Comparison of ENCODE assay signal across 10 cellular contexts in the genomic region with DNA sequence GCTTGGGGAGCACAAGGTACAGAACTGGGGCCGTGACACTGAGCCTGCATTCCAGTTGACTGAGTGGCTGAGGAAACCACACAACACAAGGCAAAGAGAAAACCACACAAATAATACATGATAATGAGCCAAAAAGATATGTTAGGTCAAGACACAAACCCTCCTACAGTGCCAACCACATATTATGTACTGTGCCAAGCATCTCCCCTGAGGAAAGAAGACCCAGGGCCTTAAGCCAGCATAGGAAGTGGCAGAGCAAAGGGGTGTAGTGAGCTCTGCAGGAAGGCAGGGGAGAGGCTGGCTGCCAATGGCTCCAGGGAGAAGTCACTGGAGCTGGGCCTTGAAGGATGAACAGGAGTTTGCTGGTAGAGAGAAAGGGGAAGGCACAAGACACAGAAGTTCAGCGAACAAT. TPM values are rescaled to one million over a fixed set of nuclear protein-coding genes. Genes with fewer than 3 reads are reported as not detected.
DNase-seq lines count a peak whose midpoint lies in the region; ATAC-seq and TF ChIP-seq lines count a peak whose summit lies in the region.
"Had no signal": no experiment of that assay in that cellular context is flagged by ENCODE, and none has a peak within 500 bp of the region (broad histone marks: within the 10 kb centered on the region; RNA-seq: fewer than 3 reads in every experiment).

No MANE protein-coding gene starts in this region.

- H3K4me2 ChIP-seq in HCT116 (ENCODE audit: low read length): peak overlapping the region; percentile 53

- no peaks in the 10 kb centered on the region for H3K79me2 ChIP-seq in HCT116 (ENCODE audit: insufficient read depth, low read length)

- no peaks in the 10 kb centered on the region for H3K9me3 Mint-ChIP-seq in activated CD8-positive, alpha-beta T cell treated with anti-CD3 and anti-CD28 coated beads for 36 hours
- no peaks in the 10 kb centered on the region for H3K9me3 Mint-ChIP-seq in Caco-2 (ENCODE audit: unreplicated experiment)

- H3K9me2 ChIP-seq in HCT116 (ENCODE audit: insufficient read depth): no peaks in the 10 kb centered on the region

- intact Hi-C loops in HCT116 (cut with micrococcal nuclease) (no loop called here), upper lobe of right lung (cut with DNase I) (no loop called here), Caco-2 (cut with micrococcal nuclease; ENCODE audit: unreplicated experiment) (no loop called here)
- intact Hi-C loops in activated CD8-positive, alpha-beta T cell treated with anti-CD3 and anti-CD28 coated beads for 36 hours (cut with micrococcal nuclease): no loop called here

- DNase-seq in AG08395 (ENCODE audit: low spot score) (peak; percentile 89), HCT116 (ENCODE audit: low read depth, low spot score) (no peak), foreskin fibroblast (peak; percentile 59 to 77), upper lobe of right lung (no peak), Caco-2 (no peak)
- DNase-seq in activated CD8-positive, alpha-beta T cell treated with anti-CD3 and anti-CD28 coated beads for 36 hours: no peak
- DNase-seq: NCI-H1436 treated with DMSO at 0.1 percent for 48 hours had no signal

- no peak for TF ChIP-seq RAD21 in HCT116 (IDR thresholded peaks at IDR 0.05; ENCODE audit: low read depth)

- no peak overlapping the region for H3K4me3 ChIP-seq in HCT116 (replicated peaks in 1 of 2; ENCODE audit: low read depth in 1 of 2, low read length in 2 of 2)
- no peak overlapping the region for H3K4me3 ChIP-seq in foreskin fibroblast (ENCODE audit: low read depth in 1 of 2, low read length in 2 of 2)
- no peak overlapping the region for H3K4me3 ChIP-seq in upper lobe of right lung
- no peak overlapping the region for H3K4me3 ChIP-seq in Caco-2 (ENCODE audit: low read depth, low read length)
- H3K4me3 ChIP-seq: psoas muscle had no signal

- H3K36me3 Mint-ChIP-seq in activated CD8-positive, alpha-beta T cell treated with anti-CD3 and anti-CD28 coated beads for 36 hours (ENCODE audit: low read depth): no peaks in the 10 kb centered on the region
- no peaks in the 10 kb centered on the region for H3K36me3 Mint-ChIP-seq in Caco-2 (ENCODE audit: insufficient read depth, unreplicated experiment)

- CTCF ChIA-PET in HCT116 (lab: Charles Lee): no interaction called here
- CTCF ChIA-PET in activated CD8-positive, alpha-beta T cell treated with anti-CD3 and anti-CD28 coated beads for 36 hours (lab: Charles Lee): interaction anchor here (1.0 to 2.6 kb wide), 3 partner anchors 10 to 62 kb away, joined by 3 to 6 read pairs (median 4); a partner anchor contains a TSS
- CTCF ChIA-PET in Caco-2 (lab: Charles Lee): no interaction called here

- H3K4me1 Mint-ChIP-seq in activated CD8-positive, alpha-beta T cell treated with anti-CD3 and anti-CD28 coated beads for 36 hours (ENCODE audit: low read depth): peaks cover 17% of the 10 kb centered on the region
- H3K4me1 Mint-ChIP-seq in Caco-2 (ENCODE audit: low read depth, unreplicated experiment): no peaks in the 10 kb centered on the region

- H3K9ac ChIP-seq in HCT116 (ENCODE audit: low read length): peak overlapping the region; percentile 33

- TF ChIP-seq POLR2A in HCT116 (IDR thresholded peaks at IDR 0.05; ENCODE audit: borderline replicate concordance, extremely low read depth, insufficient read depth, insufficient read length): no peak

- no peaks in the 10 kb centered on the region for H4K20me1 ChIP-seq in HCT116 (ENCODE audit: insufficient read depth)

- no peaks in the 10 kb centered on the region for H3K27me3 Mint-ChIP-seq in activated CD8-positive, alpha-beta T cell treated with anti-CD3 and anti-CD28 coated beads for 36 hours
- no peaks in the 10 kb centered on the region for H3K27me3 Mint-ChIP-seq in Caco-2 (ENCODE audit: insufficient read depth, unreplicated experiment)

- peaks cover 25 to 45% of the 10 kb centered on the region in 2 experiments for H3K4me1 ChIP-seq in HCT116 (ENCODE audit: control insufficient read depth in 1 of 2, insufficient read depth in 2 of 2, low read length in 2 of 2)
- no peaks in the 10 kb centered on the region for H3K4me1 ChIP-seq in upper lobe of right lung
- H3K4me1 ChIP-seq in Caco-2: no peaks in the 10 kb centered on the region
- H3K4me1 ChIP-seq: psoas muscle had no signal

- H3K9me3 ChIP-seq in HCT116 (ENCODE audit: control insufficient read depth in 1 of 2, insufficient read depth in 1 of 2, low read depth in 1 of 2, low read length in 2 of 2) (no peaks in the 10 kb centered on the region), upper lobe of right lung (no peaks in the 10 kb centered on the region), Caco-2 (no peaks in the 10 kb centered on the region)
- H3K9me3 ChIP-seq: psoas muscle had no signal

- H2AFZ ChIP-seq in HCT116 (ENCODE audit: low read depth, low read length, poor library complexity, severe bottlenecking): no peak overlapping the region

- no peak for ATAC-seq in HCT116
- peak; percentile 37 for ATAC-seq in activated CD8-positive, alpha-beta T cell treated with anti-CD3 and anti-CD28 coated beads for 36 hours
- no peak for ATAC-seq in upper lobe of right lung
- ATAC-seq in HG02852 (IDR thresholded peaks at IDR 0.05; ENCODE audit: unreplicated experiment): no peak
- ATAC-seq in GM21447 (IDR thresholded peaks at IDR 0.05; ENCODE audit: unreplicated experiment): no peak
- ATAC-seq: psoas muscle had no signal

- RAD21 ChIA-PET in HCT116 (lab: Charles Lee; ENCODE audit: low non-redundant PET in 1 of 2, low total read pairs in 2 of 2, uncharacterized antibody in 2 of 2, unreplicated experiment in 2 of 2): no interaction called here

- no peak overlapping the region for H3K4me3 Mint-ChIP-seq in activated CD8-positive, alpha-beta T cell treated with anti-CD3 and anti-CD28 coated beads for 36 hours
- no peak overlapping the region for H3K4me3 Mint-ChIP-seq in Caco-2 (ENCODE audit: unreplicated experiment)

- H3K27ac ChIP-seq in HCT116 (ENCODE audit: low read depth, low read length) (no peak overlapping the region), upper lobe of right lung (no peak overlapping the region)
- H3K27ac ChIP-seq: psoas muscle had no signal

- no peaks in the 10 kb centered on the region for H3K27me3 ChIP-seq in HCT116 (ENCODE audit: insufficient read depth, low read length)
- H3K27me3 ChIP-seq in upper lobe of right lung: no peaks in the 10 kb centered on the region
- no peaks in the 10 kb centered on the region for H3K27me3 ChIP-seq in Caco-2 (replicated peaks; ENCODE audit: control insufficient read depth, insufficient read depth, low read length)

- H3K36me3 ChIP-seq in HCT116 (ENCODE audit: control insufficient read depth in 1 of 2, insufficient read depth in 2 of 2, low read length in 2 of 2) (no peaks in the 10 kb centered on the region), upper lobe of right lung (no peaks in the 10 kb centered on the region), Caco-2 (ENCODE audit: control insufficient read depth, insufficient read depth, low read length) (no peaks in the 10 kb centered on the region)

- TF ChIP-seq CTCF in HCT116 (IDR thresholded peaks at IDR 0.05 in 2 of 3, conservative IDR thresholded peaks at IDR 0.05 in 1 of 3; ENCODE audit: borderline replicate concordance in 1 of 3, insufficient read depth in 1 of 3, low read depth in 2 of 3, low read length in 2 of 3): no peak
- TF ChIP-seq CTCF in activated CD8-positive, alpha-beta T cell treated with anti-CD3 and anti-CD28 coated beads for 36 hours (IDR thresholded peaks at IDR 0.05): no peak
- TF ChIP-seq CTCF in foreskin fibroblast (IDR thresholded peaks at IDR 0.05; ENCODE audit: low read depth, low read length): no peak
- no peak for TF ChIP-seq CTCF in upper lobe of right lung (IDR thresholded peaks at IDR 0.05)
- TF ChIP-seq CTCF in Caco-2 (IDR thresholded peaks at IDR 0.05; ENCODE audit: insufficient read depth in 1 of 2, low read depth in 1 of 2, low read length in 1 of 2, severe bottlenecking in 1 of 2, unreplicated experiment in 1 of 2): no peak

- POLR2A ChIA-PET in HCT116 (lab: Charles Lee) (no interaction called here), Caco-2 (lab: Charles Lee) (no interaction called here)
- POLR2A ChIA-PET in activated CD8-positive, alpha-beta T cell treated with anti-CD3 and anti-CD28 coated beads for 36 hours (lab: Charles Lee): interaction anchor here (1.0 kb wide), 1 partner anchor 19 kb away, joined by 3 read pairs; no protein-coding TSS in a partner anchor

- BruUV-seq in HCT116 (replicated peaks; lab: Mats Ljungman, UMichigan) (no TSS peak), Caco-2 (replicated peaks; lab: Mats Ljungman, UMichigan) (no TSS peak)

- H3K27ac Mint-ChIP-seq in activated CD8-positive, alpha-beta T cell treated with anti-CD3 and anti-CD28 coated beads for 36 hours: peak overlapping the region; percentile 75
- H3K27ac Mint-ChIP-seq in Caco-2 (ENCODE audit: unreplicated experiment): no peak overlapping the region

TF ChIP-seq in HCT116, 20 proteins besides CTCF, POLR2A, EP300 and RAD21 (continues in another document):
- TF ChIP-seq, protein P1, sequence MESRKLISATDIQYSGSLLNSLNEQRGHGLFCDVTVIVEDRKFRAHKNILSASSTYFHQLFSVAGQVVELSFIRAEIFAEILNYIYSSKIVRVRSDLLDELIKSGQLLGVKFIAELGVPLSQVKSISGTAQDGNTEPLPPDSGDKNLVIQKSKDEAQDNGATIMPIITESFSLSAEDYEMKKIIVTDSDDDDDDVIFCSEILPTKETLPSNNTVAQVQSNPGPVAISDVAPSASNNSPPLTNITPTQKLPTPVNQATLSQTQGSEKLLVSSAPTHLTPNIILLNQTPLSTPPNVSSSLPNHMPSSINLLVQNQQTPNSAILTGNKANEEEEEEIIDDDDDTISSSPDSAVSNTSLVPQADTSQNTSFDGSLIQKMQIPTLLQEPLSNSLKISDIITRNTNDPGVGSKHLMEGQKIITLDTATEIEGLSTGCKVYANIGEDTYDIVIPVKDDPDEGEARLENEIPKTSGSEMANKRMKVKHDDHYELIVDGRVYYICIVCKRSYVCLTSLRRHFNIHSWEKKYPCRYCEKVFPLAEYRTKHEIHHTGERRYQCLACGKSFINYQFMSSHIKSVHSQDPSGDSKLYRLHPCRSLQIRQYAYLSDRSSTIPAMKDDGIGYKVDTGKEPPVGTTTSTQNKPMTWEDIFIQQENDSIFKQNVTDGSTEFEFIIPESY (IDR thresholded peaks at IDR 0.05; ENCODE audit: extremely low read depth, insufficient replicate concordance, low read length): no peak
- TF ChIP-seq CEBPB (IDR thresholded peaks at IDR 0.05; ENCODE audit: low read depth) (no peak), ZNF274 (IDR thresholded peaks at IDR 0.05; ENCODE audit: low read depth, low read length) (no peak), FOSL1 (IDR thresholded peaks at IDR 0.05; ENCODE audit: low read depth) (no peak), ZFX (IDR thresholded peaks at IDR 0.05) (no peak)

RNA-seq across cellular contexts. Expression of a gene that starts 28.2 kb away (rescaled TPM):
- total RNA-seq in HCT116 (2021; ENCODE audit: unreplicated experiment) (31.3 TPM), upper lobe of right lung (47.6 TPM), Caco-2 (2022) (17.1 and 17.5 TPM in 2 replicates)
- polyA plus RNA-seq in HCT116 (2012): 33.7 and 43.0 TPM in 2 replicates
- total RNA-seq in activated CD8-positive, alpha-beta T cell treated with anti-CD3 and anti-CD28 coated beads for 36 hours: 1 to 10 TPM; 9.0 to 9.6 TPM

RNA-seq across cellular contexts. Expression of a gene that starts 58.1 kb away (rescaled TPM):
- total RNA-seq in HCT116 (2021; ENCODE audit: unreplicated experiment) (113 TPM), upper lobe of right lung (71.0 TPM), Caco-2 (2022) (89.2 and 102 TPM in 2 replicates)
- 128 TPM in 2 replicates for polyA plus RNA-seq in HCT116 (2012)
- 10 to 100 TPM; 29.3 to 29.9 TPM for total RNA-seq in activated CD8-positive, alpha-beta T cell treated with anti-CD3 and anti-CD28 coated beads for 36 hours

Comparison
In these comparisons a context has a peak if more than half of its experiments do, and no peak if none do; other contexts are left out.
1. DNase-seq: peak in AG08395 (single experiment) and foreskin fibroblast (2 of 2); none in HCT116 (single experiment), activated CD8-positive, alpha-beta T cell treated with anti-CD3 and anti-CD28 coated beads for 36 hours (single experiment), upper lobe of right lung (single experiment) and Caco-2 (0 of 2).